Comparison of ENCODE assay signal across 19 cellular contexts in the genomic region with DNA sequence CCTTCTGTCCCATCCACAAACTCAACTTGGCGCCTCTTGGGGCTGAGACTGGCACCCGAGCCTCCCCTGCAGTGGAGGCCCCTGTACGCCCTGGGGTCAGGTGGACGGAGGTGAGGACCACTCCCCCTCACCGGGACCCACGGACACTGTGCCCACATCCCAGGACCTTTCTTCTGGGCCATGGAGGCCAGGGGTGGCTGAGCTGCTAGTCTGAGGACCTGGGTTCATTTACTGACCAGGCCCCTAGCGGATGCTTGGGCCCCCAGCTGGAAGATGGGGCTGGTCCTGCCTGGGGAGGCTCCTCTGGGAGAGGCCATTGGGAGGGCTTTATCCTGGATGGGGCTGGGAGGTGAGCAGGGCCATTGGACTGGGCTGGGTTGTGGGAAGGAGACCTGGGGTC. TPM values are rescaled to one million over a fixed set of nuclear protein-coding genes. Genes with fewer than 3 reads are reported as not detected.
DNase-seq lines count a peak whose midpoint lies in the region; ATAC-seq and TF ChIP-seq lines count a peak whose summit lies in the region.
"Had no signal": no experiment of that assay in that cellular context is flagged by ENCODE, and none has a peak within 500 bp of the region (broad histone marks: within the 10 kb centered on the region; RNA-seq: fewer than 3 reads in every experiment).

No MANE protein-coding gene starts in this region.

- TF ChIP-seq CTCF in heart right ventricle (IDR thresholded peaks at IDR 0.05) (no peak), lower lobe of right lung (IDR thresholded peaks at IDR 0.05) (no peak)

- H3K27ac ChIP-seq in heart right ventricle (no peak overlapping the region), lower lobe of right lung (no peak overlapping the region)
- H3K27ac ChIP-seq: KMS-11, PC-9, RWPE1 had no signal

- DNase-seq in Right ventricle myocardium superior (peak; percentile 16), heart right ventricle (no peak), left cardiac atrium (peak; percentile 8), lower lobe of right lung (peak; percentile 38), dedifferentiated amniotic fluid mesenchymal stem cell (ENCODE audit: extremely low spot score) (no peak), cerebellar cortex (ENCODE audit: low spot score) (no peak)
- DNase-seq in effector CD8-positive, alpha-beta T cell (lab: John Stamatoyannopoulos, UW): no peak
- DNase-seq: 8988T, DMS79 treated with DMSO at 0.1 percent for 48 hours, MV-4-11, NCI-H187 treated with DMSO at 0.1 percent for 48 hours, NCI-H226, NCI-H524, NCI-H82, PC-9 had no signal

- ATAC-seq in Right ventricle myocardium superior (ENCODE audit: poor library complexity): no peak
- ATAC-seq in heart right ventricle: no peak
- no peak for ATAC-seq in left cardiac atrium
- ATAC-seq in lower lobe of right lung: no peak
- ATAC-seq in HG03095 (IDR thresholded peaks at IDR 0.05; ENCODE audit: unreplicated experiment): no peak

- intact Hi-C loops in Right ventricle myocardium superior (cut with DNase I) (no loop called here), heart right ventricle (cut with DNase I) (no loop called here), left cardiac atrium (cut with DNase I) (no loop called here), lower lobe of right lung (cut with DNase I) (no loop called here)

- H3K36me3 ChIP-seq in heart right ventricle (no peaks in the 10 kb centered on the region), lower lobe of right lung (no peaks in the 10 kb centered on the region)

- H3K9me3 ChIP-seq in heart right ventricle: no peaks in the 10 kb centered on the region
- H3K9me3 ChIP-seq in lower lobe of right lung: no peaks in the 10 kb centered on the region

- H3K27me3 ChIP-seq in heart right ventricle (peaks cover 0 to 37% (median 23%) of the 10 kb centered on the region in 7 donors), lower lobe of right lung (ENCODE audit: low read depth) (peaks cover 19% of the 10 kb centered on the region)

- peaks cover 0 to 23% (median 4%) of the 10 kb centered on the region in 9 donors for H3K4me1 ChIP-seq in heart right ventricle
- peaks cover 13% of the 10 kb centered on the region for H3K4me1 ChIP-seq in lower lobe of right lung

- H3K4me3 ChIP-seq in heart right ventricle: no peak overlapping the region
- no peak overlapping the region for H3K4me3 ChIP-seq in lower lobe of right lung
- H3K4me3 ChIP-seq: PC-9 had no signal

- WGBS in heart right ventricle, 2 donors: 88 to 91% methylated on average over 7 of the region's 7 CpGs

RNA-seq across cellular contexts. Expression of a gene that starts 16.9 kb away (rescaled TPM):
- total RNA-seq in Right ventricle myocardium superior (not detected), heart right ventricle (under 1 TPM in 1 of 10 donors, not detected in 9; 0.11 TPM), left cardiac atrium (not detected), lower lobe of right lung (not detected)
- not detected for polyA plus RNA-seq in heart right ventricle
- total RNA-seq: PC-9 had no signal
- polyA plus RNA-seq: AG04450 had no signal

RNA-seq across cellular contexts. Expression of a gene that starts 40.7 kb away (rescaled TPM):
- total RNA-seq in Right ventricle myocardium superior (not detected), heart right ventricle (not detected), left cardiac atrium (not detected), lower lobe of right lung (not detected)
- not detected for polyA plus RNA-seq in heart right ventricle
- total RNA-seq: PC-9 had no signal
- polyA plus RNA-seq: AG04450 had no signal

Comparison
In these comparisons a context has a peak if more than half of its experiments do, and no peak if none do; other contexts are left out.
1. DNase-seq: peak in Right ventricle myocardium superior (single experiment), left cardiac atrium (single experiment) and lower lobe of right lung (single experiment); none in heart right ventricle (0 of 2), dedifferentiated amniotic fluid mesenchymal stem cell (single experiment), effector CD8-positive, alpha-beta T cell (single experiment) and cerebellar cortex (single experiment).